In genomic region chr4:85474818-85475630, GRCh38 we compare ENCODE assay signal across 8 cellular contexts. TPM values are rescaled to one million over a fixed set of nuclear protein-coding genes. Genes with fewer than 3 reads are reported as not detected.
A peak's percentile ranks its signal among the peaks of the same experiment; 100 is the strongest.
DNase-seq lines count a peak whose midpoint lies in the region; ATAC-seq, FAIRE-seq and TF ChIP-seq lines count a peak whose summit lies in the region.

Gene ARHGAP24, plus strand, starts transcription at chr4:85475150.

- H3K9me3 ChIP-seq in A549, result no peaks in the 10 kb centered on the region
- H3K9me3 ChIP-seq in T-helper 17 cell (ENCODE audit: control insufficient read depth, low read length, poor library complexity, severe bottlenecking), result no peaks in the 10 kb centered on the region
- no peaks in the 10 kb centered on the region for H3K9me3 ChIP-seq in thymus (ENCODE audit: control insufficient read depth)

- DNase-seq in A549 (ENCODE audit: low read depth in 1 of 2, low spot score in 1 of 2) (peak; percentile 64 to 91), NCI-H1417 (lab: John Stamatoyannopoulos, UW) (peak; percentile 74 to 99 (median 89)), T-helper 17 cell (no peak), epithelial cell of proximal tubule (ENCODE audit: low read depth) (peak; percentile 51), mesothelial cell of epicardium (ENCODE audit: low spot score in 2 of 2, unreplicated experiment in 2 of 2) (peak; percentile 53 to 78)

- POLR2A ChIA-PET in A549 (lab: Yijun Ruan, JAX), result interaction anchor here (1.2 to 1.3 kb wide), 2 partner anchors 21 to 272 kb away, joined by 4 read pairs; no protein-coding TSS in a partner anchor

- TF ChIP-seq POLR2A in A549 (IDR thresholded peaks at IDR 0.05; ENCODE audit: low read length) (no peak), GM18505 (IDR thresholded peaks at IDR 0.05; ENCODE audit: borderline replicate concordance, extremely low read depth, insufficient read depth, insufficient read length) (peak; percentile 52)

- H3K4me3 ChIP-seq in A549 (peak within 1 kb of the TSS; percentile 68), epithelial cell of proximal tubule (ENCODE audit: low read depth, low read length) (peak within 1 kb of the TSS; percentile 55), thymus (ENCODE audit: low read length) (peak within 1 kb of the TSS; percentile 51)

- TF ChIP-seq CTCF in A549 (IDR thresholded peaks at IDR 0.05), result no peak
- TF ChIP-seq CTCF in epithelial cell of proximal tubule (conservative IDR thresholded peaks at IDR 0.05; ENCODE audit: low read depth, low read length), result no peak
- no peak for TF ChIP-seq CTCF in mesothelial cell of epicardium (IDR thresholded peaks at IDR 0.05; ENCODE audit: unreplicated experiment)

- peak within 1 kb of the TSS; percentile 70 for H3K4me2 ChIP-seq in A549

- no peaks in the 10 kb centered on the region for H3K36me3 ChIP-seq in thymus (ENCODE audit: control insufficient read depth, insufficient read depth)

- H3K27me3 ChIP-seq in thymus (ENCODE audit: control insufficient read depth, insufficient read depth), result no peaks in the 10 kb centered on the region

- WGBS in A549 (ENCODE audit: missing lambda C conversion rate), result under 1% methylated on average over 24 of the region's 41 CpGs
- 2% methylated on average over 41 of the region's 41 CpGs for WGBS in thymus

- CTCF ChIA-PET in A549 (lab: Yijun Ruan, JAX), result interaction anchor here (1.1 kb wide), 1 partner anchor 44 kb away, joined by 3 read pairs; no protein-coding TSS in a partner anchor

- H3K4me1 Mint-ChIP-seq in T-helper 17 cell, result no peaks in the 10 kb centered on the region
- peaks cover 22% of the 10 kb centered on the region for H3K4me1 Mint-ChIP-seq in mesothelial cell of epicardium

- H3K9me3 Mint-ChIP-seq in mesothelial cell of epicardium, result no peaks in the 10 kb centered on the region

- peak; percentile 97 for ATAC-seq in A549
- peak; percentile 96 for ATAC-seq in GM18505 (IDR thresholded peaks at IDR 0.05; ENCODE audit: unreplicated experiment)
- ATAC-seq in HG02852 (IDR thresholded peaks at IDR 0.05; ENCODE audit: unreplicated experiment), result peak; percentile 89
- ATAC-seq in T-helper 17 cell, result peak; percentile 82

- no peak; a peak in 1 of 5 replicates for TF ChIP-seq EP300 in A549 (IDR thresholded peaks at IDR 0.05)

- H3K4me3 Mint-ChIP-seq in T-helper 17 cell, result peak within 1 kb of the TSS; percentile 62
- H3K4me3 Mint-ChIP-seq in mesothelial cell of epicardium, result peak within 1 kb of the TSS; percentile 88

- no peak for FAIRE-seq in A549 (lab: Jason Lieb, UNC)

- TF ChIP-seq RAD21 in A549 (conservative IDR thresholded peaks at IDR 0.05 in 1 of 2, IDR thresholded peaks at IDR 0.05 in 1 of 2), result peak; percentile 9 to 28; a peak in 1 of 5 replicates

- peaks cover 23% of the 10 kb centered on the region for H3K27me3 Mint-ChIP-seq in T-helper 17 cell
- H3K27me3 Mint-ChIP-seq in mesothelial cell of epicardium (ENCODE audit: low read depth), result no peaks in the 10 kb centered on the region

- H3K36me3 Mint-ChIP-seq in T-helper 17 cell (ENCODE audit: low read depth), result no peaks in the 10 kb centered on the region
- no peaks in the 10 kb centered on the region for H3K36me3 Mint-ChIP-seq in mesothelial cell of epicardium

- H3K4me1 ChIP-seq in A549 (peaks cover 34% of the 10 kb centered on the region), thymus (ENCODE audit: control insufficient read depth, insufficient read depth, low read length) (peaks cover 5% of the 10 kb centered on the region)

- H3K27ac Mint-ChIP-seq in T-helper 17 cell, result no peak within 1 kb of the TSS
- peak within 1 kb of the TSS; percentile 96 for H3K27ac Mint-ChIP-seq in mesothelial cell of epicardium

- H3K27ac ChIP-seq in A549, result peak within 1 kb of the TSS; percentile 78 to 91
- H3K27ac ChIP-seq in thymus (ENCODE audit: low read depth), result peak within 1 kb of the TSS; percentile 86

TF ChIP-seq in A549, 52 proteins besides CTCF, POLR2A, EP300 and RAD21:
- TF ChIP-seq MAX (IDR thresholded peaks at IDR 0.05) (peak; percentile 81), GATA3 (IDR thresholded peaks at IDR 0.05; ENCODE audit: borderline replicate concordance) (peak; percentile 25; the same call in 1 of the 2 replicates), FOSB (CRISPR knock-in tag; IDR thresholded peaks at IDR 0.05) (no peak), CEBPB (IDR thresholded peaks at IDR 0.05) (peak; percentile 96 to 99), BCL3 (IDR thresholded peaks at IDR 0.05) (peak; percentile 41; the same call in 1 of the 3 replicates), CHD2 (IDR thresholded peaks at IDR 0.05; ENCODE audit: low read length, partially characterized antibody) (no peak), PHF8 (IDR thresholded peaks at IDR 0.05; ENCODE audit: borderline replicate concordance, low read depth) (peak; percentile 17; the same call in 1 of the 2 replicates), SMC3 (IDR thresholded peaks at IDR 0.05) (peak; percentile 32; the same call in 2 of the 3 replicates), EHMT2 (IDR thresholded peaks at IDR 0.05; ENCODE audit: low read depth) (no peak), JUN (IDR thresholded peaks at IDR 0.05) (peak in 1 of 2 experiments; percentile 40; a peak in 1 of 5 replicates), HES2 (IDR thresholded peaks at IDR 0.05) (peak; percentile 82; the same call in 1 of the 2 replicates)
TF ChIP-seq in A549: peak in this region for 8.

RNA-seq across cellular contexts. Expression of gene ARHGAP24, which starts in this region (rescaled TPM):
- 10.6 and 12.1 TPM in 2 replicates for polyA plus RNA-seq in A549 (2011; rRNA removed)
- polyA plus RNA-seq in A549 (2012; cell fraction: cytosol; rRNA removed), result 2.7 and 2.9 TPM in 2 replicates
- 1.8 and 3.3 TPM in 2 replicates for polyA plus RNA-seq in A549 (2012; cell fraction: nucleus; rRNA removed)
- 1.6 to 2.5 TPM (median 1.7 TPM) in 3 replicates for polyA plus RNA-seq in A549 (2017; fragmentation: RNase III; extraction: RNeasy Plus Mini Kit Qiagen cat#74134 plus additional on column Dnase treatment)
- 17.7 and 20.0 TPM in 2 replicates for polyA minus RNA-seq in A549 (2011; rRNA and poly(A)+ RNA removed)
- 1 to 10 TPM in 1 of 2 donors, not detected in 1; 7.0 TPM for total RNA-seq in T-helper 17 cell
- total RNA-seq in epithelial cell of proximal tubule, result 3.3 and 9.9 TPM in 2 replicates
- 15.0 to 16.7 TPM (median 15.2 TPM) in 3 replicates for total RNA-seq in mesothelial cell of epicardium
- polyA plus RNA-seq in thymus, result 18.2 TPM

Comparison
In these comparisons a context has a peak if more than half of its experiments do, and no peak if none do; other contexts are left out.
1. DNase-seq: peak in A549 (2 of 2), NCI-H1417 (3 of 3), epithelial cell of proximal tubule (single experiment) and mesothelial cell of epicardium (2 of 2); none in T-helper 17 cell (0 of 3).
2. Peak in every context shown above with its lines, with median percentiles within 50 percentile points of each other: ATAC-seq and H3K4me3 ChIP-seq.